In genomic region chr4:107691378-107691777, GRCh38 we compare ENCODE assay signal across 22 cellular contexts.
"Had no signal": no experiment of that assay in that cellular context is flagged by ENCODE, and none has a peak within 500 bp of the region (broad histone marks: within the 10 kb centered on the region; RNA-seq: fewer than 3 reads in every experiment).

No MANE protein-coding gene starts in this region.

- H3K36me3 ChIP-seq: adrenal gland, gastrocnemius medialis, thyroid gland had no signal

- H3K27ac ChIP-seq: adrenal gland, coronary artery, esophagus muscularis mucosa, gastrocnemius medialis, left ventricle myocardium inferior, neural progenitor cell, thyroid gland, upper lobe of right lung had no signal

- H3K9me3 ChIP-seq: adrenal gland, esophagus muscularis mucosa, gastrocnemius medialis, left ventricle myocardium inferior, thyroid gland, upper lobe of right lung had no signal

- DNase-seq: activated CD4-positive, alpha-beta T cell treated with anti-CD3 and anti-CD28 coated beads, Interleukin-2, amount 50 U/mL, for 4 hours; activated CD8-positive, alpha-beta memory T cell treated with anti-CD3 and anti-CD28 coated beads for 24 hours; activated CD8-positive, alpha-beta memory T cell treated with anti-CD3 and anti-CD28 coated beads, Interleukin-2, amount 50 U/mL, for 4 hours; activated naive CD4-positive, alpha-beta T cell; activated T-cell treated with anti-CD3 and anti-CD28 coated beads, Interleukin-2, amount 50 U/mL, for 4 hours; adrenal gland; gastrocnemius medialis; hypothalamus; left ventricle myocardium inferior; naive thymus-derived CD8-positive, alpha-beta T cell; retina; stimulated activated CD4-positive, alpha-beta T cell treated with anti-CD3 and anti-CD28 coated beads, Interleukin-4, amount 100 ng/mL, for 24 hours; stimulated activated naive CD4-positive, alpha-beta T cell treated with Interleukin-2 at 50 U/mL for 16 hours; substantia nigra; thyroid gland; upper lobe of right lung had no signal

- H3K4me1 ChIP-seq: adrenal gland, gastrocnemius medialis, left ventricle myocardium inferior, neural progenitor cell, thyroid gland had no signal

- ATAC-seq: activated T-cell treated with anti-CD3 and anti-CD28 coated beads, Interleukin-2, amount 50 U/mL, for 4 hours; gastrocnemius medialis; naive thymus-derived CD8-positive, alpha-beta T cell; upper lobe of right lung had no signal

- H3K27me3 ChIP-seq: adrenal gland, esophagus muscularis mucosa, gastrocnemius medialis, neural progenitor cell, thyroid gland, upper lobe of right lung had no signal

- H3K4me3 ChIP-seq: adrenal gland, coronary artery, esophagus muscularis mucosa, gastrocnemius medialis, left ventricle myocardium inferior, neural progenitor cell, thyroid gland, upper lobe of right lung had no signal

- FAIRE-seq: astrocyte, bronchial epithelial cell, TTC549 had no signal

- H3K4me2 ChIP-seq: neural progenitor cell had no signal

- H2AFZ ChIP-seq: neural progenitor cell had no signal
